In genomic region chr2:84424152-84424551, GRCh38 we compare ENCODE assay signal across 9 cellular contexts. TPM values are rescaled to one million over a fixed set of nuclear protein-coding genes. Genes with fewer than 3 reads are reported as not detected.
DNase-seq lines count a peak whose midpoint lies in the region; ATAC-seq and TF ChIP-seq lines count a peak whose summit lies in the region.
"Had no signal": no experiment of that assay in that cellular context is flagged by ENCODE, and none has a peak within 500 bp of the region (broad histone marks: within the 10 kb centered on the region; RNA-seq: fewer than 3 reads in every experiment).

No MANE protein-coding gene starts in this region.

- CTCF ChIA-PET in CD8-positive, alpha-beta T cell (lab: Charles Lee), result interaction anchor here (0.6 kb wide), 1 partner anchor 898 kb away, joined by 3 read pairs; no protein-coding TSS in a partner anchor

- no peak for DNase-seq in CD8-positive, alpha-beta T cell
- DNase-seq in HL-60 (ENCODE audit: low read depth in 1 of 2, low spot score in 1 of 2), result no peak
- DNase-seq in amniotic stem cell (lab: John Stamatoyannopoulos, UW), result peak; percentile 10
- no peak for DNase-seq in lower lobe of right lung
- DNase-seq in NCI-H226, result no peak
- DNase-seq: MG63 had no signal

- H3K36me3 Mint-ChIP-seq in CD8-positive, alpha-beta T cell, result peaks cover 53% of the 10 kb centered on the region

- no peaks in the 10 kb centered on the region for H3K4me1 ChIP-seq in CD8-positive, alpha-beta T cell (ENCODE audit: insufficient read depth, low read length)
- H3K4me1 ChIP-seq in lower lobe of right lung, result no peaks in the 10 kb centered on the region

- H3K9me3 ChIP-seq in CD8-positive, alpha-beta T cell (ENCODE audit: low read length), result no peaks in the 10 kb centered on the region
- H3K9me3 ChIP-seq in lower lobe of right lung, result no peaks in the 10 kb centered on the region
- H3K9me3 ChIP-seq: MG63 had no signal

- ATAC-seq in CD8-positive, alpha-beta T cell, result no peak
- ATAC-seq in lower lobe of right lung (no peak), GM19467 (IDR thresholded peaks at IDR 0.05; ENCODE audit: unreplicated experiment) (no peak), HG02642 (IDR thresholded peaks at IDR 0.05; ENCODE audit: poor library complexity, unreplicated experiment) (no peak), HG02571 (IDR thresholded peaks at IDR 0.05; ENCODE audit: unreplicated experiment) (no peak)

- no peaks in the 10 kb centered on the region for H3K27me3 ChIP-seq in CD8-positive, alpha-beta T cell (ENCODE audit: insufficient read depth, low read length)
- H3K27me3 ChIP-seq in HL-60 (ENCODE audit: insufficient read depth, poor library complexity, severe bottlenecking), result no peaks in the 10 kb centered on the region
- no peaks in the 10 kb centered on the region for H3K27me3 ChIP-seq in lower lobe of right lung (ENCODE audit: low read depth)
- H3K27me3 ChIP-seq: MG63 had no signal

- peaks cover 23% of the 10 kb centered on the region for H3K36me3 ChIP-seq in CD8-positive, alpha-beta T cell (ENCODE audit: insufficient read depth, low read length)
- peaks cover 62% of the 10 kb centered on the region for H3K36me3 ChIP-seq in lower lobe of right lung

- no peak overlapping the region for H3K27ac Mint-ChIP-seq in CD8-positive, alpha-beta T cell

- intact Hi-C loops in CD8-positive, alpha-beta T cell (cut with DNase I, micrococcal nuclease), result loop anchor here in 1 of 2 experiments (5.0 kb wide), 1 partner anchor 402 kb away; no protein-coding TSS in a partner anchor
- intact Hi-C loops in lower lobe of right lung (cut with DNase I), result no loop called here

- POLR2A ChIA-PET in CD8-positive, alpha-beta T cell (lab: Charles Lee), result no interaction called here

- H3K27ac ChIP-seq in CD8-positive, alpha-beta T cell (ENCODE audit: low read depth, low read length), result no peak overlapping the region
- H3K27ac ChIP-seq in HL-60 (replicated peaks) (no peak overlapping the region), lower lobe of right lung (no peak overlapping the region)

- H3K4me3 Mint-ChIP-seq in CD8-positive, alpha-beta T cell, result no peak overlapping the region

- H3K4me1 Mint-ChIP-seq in CD8-positive, alpha-beta T cell (ENCODE audit: low read depth), result peaks cover 2% of the 10 kb centered on the region

- no peaks in the 10 kb centered on the region for H3K27me3 Mint-ChIP-seq in CD8-positive, alpha-beta T cell (ENCODE audit: low read depth)

- H3K4me3 ChIP-seq in CD8-positive, alpha-beta T cell (ENCODE audit: low read depth, low read length), result no peak overlapping the region
- H3K4me3 ChIP-seq in HL-60 (replicated peaks; ENCODE audit: insufficient read depth, low read length) (no peak overlapping the region), lower lobe of right lung (no peak overlapping the region)
- H3K4me3 ChIP-seq: MG63 had no signal

- H3K9me3 Mint-ChIP-seq in CD8-positive, alpha-beta T cell, result no peaks in the 10 kb centered on the region

- peak; percentile 41 for TF ChIP-seq CTCF in CD8-positive, alpha-beta T cell (IDR thresholded peaks at IDR 0.05)
- TF ChIP-seq CTCF in HL-60 (IDR thresholded peaks at IDR 0.05; ENCODE audit: insufficient read depth, low read length), result peak; percentile 38
- peak; percentile 37 for TF ChIP-seq CTCF in lower lobe of right lung (IDR thresholded peaks at IDR 0.05)

RNA-seq across cellular contexts. Expression of gene SUCLG1, which starts 34.9 kb away (rescaled TPM):
- 10 to 100 TPM; 31.6 to 35.1 TPM for total RNA-seq in CD8-positive, alpha-beta T cell
- total RNA-seq in lower lobe of right lung, result 58.9 TPM
